21 cellular contexts compared by ENCODE assay signal in the genomic region with DNA sequence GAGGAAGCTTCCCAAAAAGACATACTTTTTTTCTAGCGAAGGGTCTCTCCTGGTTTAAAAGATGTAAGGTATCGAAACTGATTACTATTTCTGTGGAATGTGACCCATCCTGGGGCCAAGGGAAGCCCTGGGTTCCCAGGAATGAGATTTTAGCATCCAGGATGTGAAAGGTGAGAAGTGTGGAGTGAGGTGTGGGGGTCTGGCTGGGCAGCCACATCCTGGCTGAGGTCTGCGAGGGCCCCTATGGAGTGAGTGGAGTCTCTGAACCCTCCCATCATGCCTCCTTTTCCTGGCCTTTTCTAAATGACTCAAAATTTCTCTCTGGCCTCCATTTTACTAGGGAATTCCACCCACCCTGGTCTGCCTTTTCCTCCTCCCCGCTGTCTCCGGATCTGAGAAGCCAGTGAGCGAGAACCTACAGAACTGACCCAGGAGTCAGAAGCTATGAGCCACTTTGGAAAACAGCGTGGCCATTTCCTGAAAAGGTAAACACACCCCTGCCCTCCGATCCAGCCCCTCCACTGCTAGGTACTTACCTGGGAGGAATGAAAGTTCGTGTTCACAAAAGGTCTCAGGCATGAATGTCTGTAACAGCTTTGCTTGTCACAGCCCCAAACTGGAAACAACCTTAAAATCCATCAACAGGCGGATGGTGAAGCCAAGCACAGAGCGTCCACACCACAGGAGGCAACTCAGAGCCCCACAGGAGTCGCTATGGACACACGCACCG. TPM values are rescaled to one million over a fixed set of nuclear protein-coding genes. Genes with fewer than 3 reads are reported as not detected.
"Had no signal": no experiment of that assay in that cellular context is flagged by ENCODE, and none has a peak within 500 bp of the region (broad histone marks: within the 10 kb centered on the region; RNA-seq: fewer than 3 reads in every experiment).

No MANE protein-coding gene starts in this region.

- H3K9me3 ChIP-seq: gastrocnemius medialis, lower lobe of right lung, ovary, right lobe of liver, thoracic aorta had no signal

- H3K4me3 ChIP-seq: gastrocnemius medialis, lower lobe of right lung, neural progenitor cell, ovary, right lobe of liver, smooth muscle cell, thoracic aorta had no signal

- H3K36me3 ChIP-seq: brain microvascular endothelial cell, gastrocnemius medialis, lower lobe of right lung, neural progenitor cell, ovary, right lobe of liver, thoracic aorta, WERI-Rb-1 had no signal

- ATAC-seq: activated CD4-positive, alpha-beta T cell treated with anti-CD3 and anti-CD28 coated beads for 36 hours; gastrocnemius medialis; left colon; lower lobe of right lung; right lobe of liver had no signal

- H3K27me3 ChIP-seq: gastrocnemius medialis, neural progenitor cell, ovary, right lobe of liver had no signal

- H3K4me2 ChIP-seq: neural progenitor cell, smooth muscle cell had no signal

- H3K9ac ChIP-seq: neural progenitor cell had no signal

- H2AFZ ChIP-seq: neural progenitor cell had no signal

- H3K4me1 ChIP-seq: gastrocnemius medialis, lower lobe of right lung, right lobe of liver had no signal

- DNase-seq: activated CD4-positive, alpha-beta T cell treated with anti-CD3 and anti-CD28 coated beads for 36 hours; activated CD4-positive, alpha-beta T cell treated with anti-CD3 and anti-CD28 coated beads, Interleukin-2, amount 50 U/mL, for 48 hours; activated naive CD4-positive, alpha-beta T cell treated with anti-CD3 and anti-CD28 coated beads, Interleukin-2, amount 50 U/mL, for 16 hours; activated T-cell treated with anti-CD3 and anti-CD28 coated beads, Interleukin-2, amount 50 U/mL, for 24 hours; aorta; brain microvascular endothelial cell; central memory CD4-positive, alpha-beta T cell; gastrocnemius medialis; immature natural killer cell; left colon; lower lobe of right lung; midbrain; ovary; stimulated activated CD4-positive, alpha-beta T cell treated with anti-CD3 and anti-CD28 coated beads, Interleukin-4, amount 100 ng/mL, for 1 hour; WERI-Rb-1 had no signal

- H3K27ac ChIP-seq: brain microvascular endothelial cell, gastrocnemius medialis, lower lobe of right lung, neural progenitor cell, ovary, right lobe of liver, thoracic aorta, WERI-Rb-1 had no signal

RNA-seq across cellular contexts. Expression of gene SHANK2, which starts 27.7 kb away (rescaled TPM):
- total RNA-seq: activated CD4-positive, alpha-beta T cell treated with anti-CD3 and anti-CD28 coated beads for 36 hours; activated T-helper 2 cell treated with anti-CD3 and anti-CD28 coated beads, Interferon-gamma antibody, Interleukin-2, Interleukin-4, amounts not matched to agents 10 μg/mL and 5 μg/mL and 100 μg/mL, durations not matched to agents 14 hours and 24 hours and 36 hours; T-helper 2 cell treated with Interferon-gamma antibody and Interleukin-4, amounts not matched to agents 100 ng/mL and 5 ng/mL, for 36 hours had no signal
- polyA plus RNA-seq: immature natural killer cell had no signal
